9 cellular contexts compared by ENCODE assay signal in genomic region chr11:46916251-46916650, GRCh38. TPM values are rescaled to one million over a fixed set of nuclear protein-coding genes. Genes with fewer than 3 reads are reported as not detected.
DNase-seq lines count a peak whose midpoint lies in the region; ATAC-seq, FAIRE-seq and TF ChIP-seq lines count a peak whose summit lies in the region.
"Had no signal": no experiment of that assay in that cellular context is flagged by ENCODE, and none has a peak within 500 bp of the region (broad histone marks: within the 10 kb centered on the region; RNA-seq: fewer than 3 reads in every experiment).

No MANE protein-coding gene starts in this region.

- H3K9me2 ChIP-seq in SK-N-SH = no peaks in the 10 kb centered on the region

- H3K79me1 ChIP-seq in mesendoderm (ENCODE audit: low read length) = peaks cover 2% of the 10 kb centered on the region

- H4K20me1 ChIP-seq in SK-N-SH (ENCODE audit: insufficient read depth) = 0 out of 2 replicates have a peak, but pooled peaks cover 7% of the 10 kb centered on the region

- DNase-seq in SK-N-SH (no peak), bronchial epithelial cell (ENCODE audit: low read depth) (no peak), mesendoderm (no peak), SW 1271 (lab: John Stamatoyannopoulos, UW) (no peak)
- DNase-seq in stimulated activated naive CD4-positive, alpha-beta T cell treated with Interleukin-2 at 50 U/mL for 16 hours (lab: John Stamatoyannopoulos, UW) = no peak

- H3K36me3 ChIP-seq in SK-N-SH (replicated peaks in 1 of 2; ENCODE audit: control insufficient read depth in 1 of 2, insufficient read depth in 2 of 2, low read length in 1 of 2) (no peaks in the 10 kb centered on the region), bronchial epithelial cell (ENCODE audit: control insufficient read depth, insufficient read depth, low read length) (no peaks in the 10 kb centered on the region), mesendoderm (ENCODE audit: control insufficient read depth, insufficient read depth, low read length) (no peaks in the 10 kb centered on the region)

- H2BK15ac ChIP-seq in mesendoderm (replicated peaks; ENCODE audit: low read depth) = no peak overlapping the region

- TF ChIP-seq EP300 in SK-N-SH (IDR thresholded peaks at IDR 0.05; ENCODE audit: borderline replicate concordance in 1 of 2, low read depth in 1 of 2, low read length in 1 of 2) = no peak

- peak overlapping the region; percentile 86 for H3K56ac ChIP-seq in mesendoderm (ENCODE audit: low read length)

- H3K9ac ChIP-seq in SK-N-SH (peak overlapping the region; percentile 70; the same call in 1 of the 2 replicates), mesendoderm (ENCODE audit: low read length) (peak overlapping the region; percentile 73)

- H3K4me2 ChIP-seq in SK-N-SH = peak overlapping the region; percentile 90
- H3K4me2 ChIP-seq in mesendoderm (ENCODE audit: low read length) = peak overlapping the region; percentile 81

- no peak overlapping the region for H4K5ac ChIP-seq in mesendoderm (ENCODE audit: low read length)

- no peak overlapping the region for H2BK5ac ChIP-seq in mesendoderm (ENCODE audit: low read length)

- H3K27me3 ChIP-seq in SK-N-SH (ENCODE audit: insufficient read depth) (no peaks in the 10 kb centered on the region), bronchial epithelial cell (ENCODE audit: control insufficient read depth, insufficient read depth, low read length) (no peaks in the 10 kb centered on the region), mesendoderm (ENCODE audit: insufficient read depth, low read length, poor library complexity) (no peaks in the 10 kb centered on the region)

- H3K4ac ChIP-seq in mesendoderm (ENCODE audit: low read depth, low read length) = peak overlapping the region; percentile 62

- H3K27ac ChIP-seq in SK-N-SH (ENCODE audit: low read depth in 2 of 2, low read length in 1 of 2) (peak overlapping the region in 1 of 2 experiments; percentile 80; a peak in 1 of 4 replicates), mesendoderm (ENCODE audit: low read depth, low read length) (no peak overlapping the region), temporal lobe (ENCODE audit: low read depth, low read length) (peak overlapping the region; percentile 76)
- H3K27ac ChIP-seq: 22Rv1 had no signal

- H3K4me1 ChIP-seq in SK-N-SH (ENCODE audit: control insufficient read depth in 1 of 2, insufficient read depth in 2 of 2, low read depth in 1 of 2, low read length in 1 of 2) (peaks cover 38 to 49% of the 10 kb centered on the region in 2 experiments; a peak in 3 of 4 replicates), mesendoderm (ENCODE audit: control insufficient read depth, low read depth, low read length) (peaks cover 19% of the 10 kb centered on the region)

- H4K8ac ChIP-seq in mesendoderm (ENCODE audit: low read depth, low read length) = no peak overlapping the region

- CTCF ChIA-PET in SK-N-SH (lab: Yijun Ruan, JAX) = interaction anchor here (0.6 to 10.0 kb wide), 14 partner anchors 7 to 342 kb away, joined by 3 to 170 read pairs (median 4); no protein-coding TSS in a partner anchor

- POLR2A ChIA-PET in SK-N-SH (lab: Yijun Ruan, JAX) = no interaction called here

- 65% methylated on average over 7 of the region's 7 CpGs for WGBS in SK-N-SH (ENCODE audit: low lambda C conversion rate)
- no CpG with 5 or more reads among the region's 7 CpGs for WGBS in mesendoderm (ENCODE audit: extremely low coverage, insufficient coverage, low lambda C conversion rate)

- no peak overlapping the region for H3K23ac ChIP-seq in mesendoderm (ENCODE audit: low read length)

- FAIRE-seq in bronchial epithelial cell (lab: Jason Lieb, UNC) = no peak

- peak overlapping the region; percentile 99 for H3K18ac ChIP-seq in mesendoderm (ENCODE audit: low read length)

- ATAC-seq in SK-N-SH treated with all-trans-retinoic acid at 6 μM for 48 hours = no peak
- no peak for ATAC-seq in HG02588 (IDR thresholded peaks at IDR 0.05; ENCODE audit: unreplicated experiment)

- no peak for TF ChIP-seq RAD21 in SK-N-SH (IDR thresholded peaks at IDR 0.05; ENCODE audit: low read length)

- peaks cover 39% of the 10 kb centered on the region for H3K79me2 ChIP-seq in SK-N-SH (ENCODE audit: insufficient read depth)
- peaks cover 50% of the 10 kb centered on the region for H3K79me2 ChIP-seq in mesendoderm (ENCODE audit: control insufficient read depth, insufficient read depth, low read length)

- no peak overlapping the region for H2AK5ac ChIP-seq in mesendoderm (ENCODE audit: low read length)

- TF ChIP-seq CTCF in SK-N-SH (IDR thresholded peaks at IDR 0.05) (no peak), bronchial epithelial cell (IDR thresholded peaks at IDR 0.05; ENCODE audit: insufficient read depth, low read length, severe bottlenecking) (no peak)

- peaks cover 49% of the 10 kb centered on the region for H3F3A ChIP-seq in SK-N-SH (replicated peaks; ENCODE audit: insufficient read depth)

- H3K4me3 ChIP-seq in SK-N-SH (ENCODE audit: low read depth in 2 of 2, low read length in 1 of 2) (peak overlapping the region; percentile 71 to 73; a peak in 3 of 4 replicates), bronchial epithelial cell (ENCODE audit: low read depth, low read length) (peak overlapping the region; percentile 57), mesendoderm (ENCODE audit: low read length) (no peak overlapping the region)

- no peak overlapping the region for H2AFZ ChIP-seq in SK-N-SH (ENCODE audit: low read depth)

- H3K9me3 ChIP-seq in SK-N-SH = no peaks in the 10 kb centered on the region

- H2BK120ac ChIP-seq in mesendoderm (ENCODE audit: low read depth, low read length) = no peak overlapping the region

TF ChIP-seq in SK-N-SH, 30 proteins besides CTCF, POLR2A, EP300 and RAD21 (continues in another document):
- TF ChIP-seq RFX5 (IDR thresholded peaks at IDR 0.05; ENCODE audit: low read length) = no peak
- no peak for TF ChIP-seq RXRA (IDR thresholded peaks at IDR 0.05; ENCODE audit: borderline replicate concordance, low read depth)
- TF ChIP-seq TCF12 (IDR thresholded peaks at IDR 0.05) = no peak
- TF ChIP-seq FOSL2 (IDR thresholded peaks at IDR 0.05; ENCODE audit: borderline replicate concordance, low read depth) = no peak
- TF ChIP-seq, protein P1, sequence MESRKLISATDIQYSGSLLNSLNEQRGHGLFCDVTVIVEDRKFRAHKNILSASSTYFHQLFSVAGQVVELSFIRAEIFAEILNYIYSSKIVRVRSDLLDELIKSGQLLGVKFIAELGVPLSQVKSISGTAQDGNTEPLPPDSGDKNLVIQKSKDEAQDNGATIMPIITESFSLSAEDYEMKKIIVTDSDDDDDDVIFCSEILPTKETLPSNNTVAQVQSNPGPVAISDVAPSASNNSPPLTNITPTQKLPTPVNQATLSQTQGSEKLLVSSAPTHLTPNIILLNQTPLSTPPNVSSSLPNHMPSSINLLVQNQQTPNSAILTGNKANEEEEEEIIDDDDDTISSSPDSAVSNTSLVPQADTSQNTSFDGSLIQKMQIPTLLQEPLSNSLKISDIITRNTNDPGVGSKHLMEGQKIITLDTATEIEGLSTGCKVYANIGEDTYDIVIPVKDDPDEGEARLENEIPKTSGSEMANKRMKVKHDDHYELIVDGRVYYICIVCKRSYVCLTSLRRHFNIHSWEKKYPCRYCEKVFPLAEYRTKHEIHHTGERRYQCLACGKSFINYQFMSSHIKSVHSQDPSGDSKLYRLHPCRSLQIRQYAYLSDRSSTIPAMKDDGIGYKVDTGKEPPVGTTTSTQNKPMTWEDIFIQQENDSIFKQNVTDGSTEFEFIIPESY (IDR thresholded peaks at IDR 0.05; ENCODE audit: borderline replicate concordance, low read depth) = no peak
- TF ChIP-seq TAF1 (IDR thresholded peaks at IDR 0.05; ENCODE audit: borderline replicate concordance, low read depth, low read length) = no peak
- no peak for TF ChIP-seq GABPA (IDR thresholded peaks at IDR 0.05; ENCODE audit: low read depth)

TF ChIP-seq in SK-N-SH treated with all-trans-retinoic acid at 6 μM for 48 hours, 23 proteins besides CTCF, POLR2A, EP300 and RAD21:
- TF ChIP-seq PPARA (CRISPR knock-in tag; IDR thresholded peaks at IDR 0.05; ENCODE audit: borderline replicate concordance) = no peak
- no peak for TF ChIP-seq RARB (CRISPR knock-in tag; IDR thresholded peaks at IDR 0.05)
- no peak for TF ChIP-seq ZNF8 (CRISPR knock-in tag; IDR thresholded peaks at IDR 0.05)

RNA-seq across cellular contexts. Expression of gene LRP4, which starts 2.1 kb away (rescaled TPM):
- 6.7 and 10.9 TPM in 2 replicates for polyA plus RNA-seq in SK-N-SH (2012; rRNA removed)
- polyA plus RNA-seq in SK-N-SH (2012; cell fraction: cytosol; rRNA removed) = 7.5 and 9.4 TPM in 2 replicates
- polyA plus RNA-seq in SK-N-SH (2012; cell fraction: nucleus; rRNA removed) = 24.1 and 25.4 TPM in 2 replicates
- total RNA-seq in bronchial epithelial cell (3.3 and 5.0 TPM in 2 replicates), temporal lobe (14.5 TPM)
- polyA plus RNA-seq in mesendoderm (2013, experiment 1 of 2) = 14.5 TPM
- 13.3 TPM for polyA plus RNA-seq in mesendoderm (2013, experiment 2 of 2)

RNA-seq across cellular contexts. Expression of gene CSTPP1, which starts 20.3 kb away (rescaled TPM):
- 37.2 and 85.7 TPM in 2 replicates for polyA plus RNA-seq in SK-N-SH (2012; rRNA removed)
- polyA plus RNA-seq in SK-N-SH (2012; cell fraction: cytosol; rRNA removed) = 43.3 and 50.5 TPM in 2 replicates
- 64.0 and 84.5 TPM in 2 replicates for polyA plus RNA-seq in SK-N-SH (2012; cell fraction: nucleus; rRNA removed)
- total RNA-seq in bronchial epithelial cell = 6.6 and 9.1 TPM in 2 replicates
- polyA plus RNA-seq in mesendoderm (2013, experiment 1 of 2) = 15.5 TPM
- polyA plus RNA-seq in mesendoderm (2013, experiment 2 of 2) = 16.1 TPM
- total RNA-seq in temporal lobe = 44.5 TPM
